In genomic region chr3:81291586-81291985, GRCh38 we compare ENCODE assay signal across 24 cellular contexts.
"Had no signal": no experiment of that assay in that cellular context is flagged by ENCODE, and none has a peak within 500 bp of the region (broad histone marks: within the 10 kb centered on the region; RNA-seq: fewer than 3 reads in every experiment).

No MANE protein-coding gene starts in this region.

- H3K9me3 ChIP-seq: MG63, SJSA1 had no signal

- DNase-seq: KBM-7, MG63, NCI-H1092, NCI-H1105 treated with DMSO at 0.1 percent for 48 hours, NCI-H1417 treated with DMSO at 0.1 percent for 48 hours, NCI-H146, NCI-H1694 treated with DMSO at 0.1 percent for 48 hours, NCI-H2029, NCI-H2081 treated with DMSO at 0.1 percent for 48 hours, NCI-H2171, NCI-H226, NCI-H446, NCI-H510A, NCI-H524 treated with DMSO at 0.1 percent for 48 hours, NCI-H69, NCI-H774, Right ventricle myocardium superior, RPMI8226, SIG-M5 had no signal

- H3K36me3 ChIP-seq: MG63, SJSA1 had no signal

- H3K4me3 ChIP-seq: MG63, SJSA1, SK-N-MC had no signal

- H3K4me1 ChIP-seq: SJSA1 had no signal

- H3K27me3 ChIP-seq: MG63, SJSA1 had no signal

- H3K27ac ChIP-seq: HL-60, SJSA1, SK-N-MC had no signal

- FAIRE-seq: HTR-8/SVneo, RCC 7860 had no signal
